Comparison of ENCODE assay signal across 1 cellular context in the genomic region with DNA sequence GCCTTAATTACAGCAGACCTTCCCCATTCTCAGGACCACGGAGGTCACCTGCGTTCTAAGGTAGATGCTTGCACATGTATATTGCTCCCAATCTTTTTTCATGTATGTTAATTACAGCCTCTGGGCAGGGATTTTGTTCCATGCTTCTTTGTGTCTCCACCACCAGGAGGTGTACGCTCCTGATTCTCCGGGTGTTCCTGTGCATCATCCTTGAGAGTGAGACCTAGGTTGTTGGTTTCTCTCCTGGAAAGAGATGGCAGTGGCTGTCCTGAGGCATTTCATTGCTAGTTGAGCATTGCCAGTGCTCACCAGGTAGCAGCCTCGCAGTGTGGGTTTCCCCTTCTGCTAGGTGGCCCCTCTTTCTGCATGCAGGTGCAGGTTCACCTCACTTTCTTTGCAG.
TF ChIP-seq lines count a peak whose summit lies in the region.

No MANE protein-coding gene starts in this region.

TF ChIP-seq in HCT116, 20 proteins besides CTCF, POLR2A, EP300 and RAD21 (continued from another document):
- TF ChIP-seq FOSL1 (IDR thresholded peaks at IDR 0.05; ENCODE audit: low read depth) = no peak
- TF ChIP-seq, protein P1, sequence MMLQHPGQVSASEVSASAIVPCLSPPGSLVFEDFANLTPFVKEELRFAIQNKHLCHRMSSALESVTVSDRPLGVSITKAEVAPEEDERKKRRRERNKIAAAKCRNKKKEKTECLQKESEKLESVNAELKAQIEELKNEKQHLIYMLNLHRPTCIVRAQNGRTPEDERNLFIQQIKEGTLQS (IDR thresholded peaks at IDR 0.05) = no peak
- TF ChIP-seq SP1 (IDR thresholded peaks at IDR 0.05; ENCODE audit: low read depth) = no peak
- TF ChIP-seq EZH2phosphoT487 (IDR thresholded peaks at IDR 0.05; ENCODE audit: borderline replicate concordance) = no peak
